Comparison of ENCODE assay signal across 10 cellular contexts in the genomic region with DNA sequence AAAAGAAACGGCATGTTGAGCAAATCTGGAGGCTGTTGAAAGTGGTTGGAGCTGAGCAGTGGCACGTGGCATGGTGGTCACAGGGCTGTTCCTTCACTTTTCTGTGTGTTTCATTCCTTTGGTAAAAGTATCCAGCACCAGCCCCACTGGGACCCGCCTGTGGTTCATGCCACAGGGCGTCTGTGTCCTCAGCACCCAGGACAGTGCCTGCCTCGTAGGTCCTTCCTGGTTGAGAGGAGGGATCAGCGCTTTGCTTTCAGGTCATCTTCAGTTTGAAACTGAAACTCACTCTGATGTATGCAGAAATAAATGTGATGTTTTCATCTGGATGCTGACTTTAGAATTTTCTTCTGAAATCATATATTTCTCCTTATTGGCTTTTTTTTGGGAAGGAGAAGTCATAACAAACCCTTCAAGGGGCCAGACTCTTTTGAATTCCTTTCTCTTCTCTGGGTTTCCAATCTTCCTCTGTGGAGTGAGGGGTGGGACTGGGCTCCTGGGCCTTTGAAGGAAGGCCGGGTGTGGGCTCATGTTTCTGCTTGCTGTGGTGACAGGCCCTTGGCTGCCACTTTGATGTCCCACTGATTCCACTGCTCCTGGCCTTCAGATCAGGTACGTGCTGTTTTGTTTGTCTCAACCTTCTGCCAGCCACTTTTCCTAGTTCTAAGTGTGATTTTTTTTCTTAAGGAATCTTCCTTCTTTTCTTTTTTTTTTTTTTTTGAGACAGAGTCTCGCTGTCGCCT. TPM values are rescaled to one million over a fixed set of nuclear protein-coding genes. Genes with fewer than 3 reads are reported as not detected.
DNase-seq lines count a peak whose midpoint lies in the region; ATAC-seq and TF ChIP-seq lines count a peak whose summit lies in the region.
"Had no signal": no experiment of that assay in that cellular context is flagged by ENCODE, and none has a peak within 500 bp of the region (broad histone marks: within the 10 kb centered on the region; RNA-seq: fewer than 3 reads in every experiment).

No MANE protein-coding gene starts in this region.

- TF ChIP-seq CTCF in left ventricle myocardium inferior (IDR thresholded peaks at IDR 0.05; ENCODE audit: borderline replicate concordance) (no peak), MM.1S (IDR thresholded peaks at IDR 0.05; ENCODE audit: low read length) (no peak)

- peaks cover 57% of the 10 kb centered on the region for H3K4me1 Mint-ChIP-seq in central memory CD8-positive, alpha-beta T cell
- peaks cover 80% of the 10 kb centered on the region for H3K4me1 Mint-ChIP-seq in stimulated activated naive CD8-positive, alpha-beta T cell treated with anti-CD3 and anti-CD28 coated beads, Interleukin-15, amount 100 ng/mL, for 72 hours

- peaks cover 73% of the 10 kb centered on the region for H3K79me2 ChIP-seq in MM.1S (ENCODE audit: low read length)

- H3K9me3 ChIP-seq in left ventricle myocardium inferior (replicated peaks) (no peaks in the 10 kb centered on the region), MM.1S (replicated peaks; ENCODE audit: insufficient read depth, low read length) (no peaks in the 10 kb centered on the region)

- H3K4me3 Mint-ChIP-seq in central memory CD8-positive, alpha-beta T cell: peak overlapping the region; percentile 27
- H3K4me3 Mint-ChIP-seq in stimulated activated naive CD8-positive, alpha-beta T cell treated with anti-CD3 and anti-CD28 coated beads, Interleukin-15, amount 100 ng/mL, for 72 hours: peak overlapping the region; percentile 42 to 49
- H3K4me3 Mint-ChIP-seq: brain had no signal

- H3K27me3 Mint-ChIP-seq in central memory CD8-positive, alpha-beta T cell: no peaks in the 10 kb centered on the region
- H3K27me3 Mint-ChIP-seq in stimulated activated naive CD8-positive, alpha-beta T cell treated with anti-CD3 and anti-CD28 coated beads, Interleukin-15, amount 100 ng/mL, for 72 hours: no peaks in the 10 kb centered on the region
- H3K27me3 Mint-ChIP-seq: brain had no signal

- peaks cover 6% of the 10 kb centered on the region for H3K36me3 ChIP-seq in left ventricle myocardium inferior
- no peaks in the 10 kb centered on the region for H3K36me3 ChIP-seq in MM.1S (replicated peaks; ENCODE audit: insufficient read depth, low read length)

- H3K9me3 Mint-ChIP-seq in central memory CD8-positive, alpha-beta T cell: no peaks in the 10 kb centered on the region
- H3K9me3 Mint-ChIP-seq in stimulated activated naive CD8-positive, alpha-beta T cell treated with anti-CD3 and anti-CD28 coated beads, Interleukin-15, amount 100 ng/mL, for 72 hours: no peaks in the 10 kb centered on the region

- H3K27me3 ChIP-seq in left ventricle myocardium inferior (ENCODE audit: low read depth): no peaks in the 10 kb centered on the region
- no peaks in the 10 kb centered on the region for H3K27me3 ChIP-seq in MM.1S (replicated peaks; ENCODE audit: insufficient read depth, low read length)

- H3K4me3 ChIP-seq in left ventricle myocardium inferior (no peak overlapping the region), MM.1S (ENCODE audit: low read length) (peak overlapping the region; percentile 21)

- peaks cover 52% of the 10 kb centered on the region for H3K4me1 ChIP-seq in left ventricle myocardium inferior
- H3K4me1 ChIP-seq in MM.1S (ENCODE audit: low read length): peaks cover 32% of the 10 kb centered on the region

- H3K27ac ChIP-seq in left ventricle myocardium inferior (replicated peaks): no peak overlapping the region
- H3K27ac ChIP-seq in MM.1S (ENCODE audit: low read length): peak overlapping the region; percentile 86

- intact Hi-C loops in cardiac septum (cut with DNase I): no loop called here
- intact Hi-C loops in left ventricle myocardium inferior (cut with micrococcal nuclease): no loop called here

- peaks cover 32% of the 10 kb centered on the region for H3F3A ChIP-seq in MM.1S (ENCODE audit: insufficient read depth, low read length)

- no peak overlapping the region for H2AFZ ChIP-seq in MM.1S (ENCODE audit: low read length)

- peak overlapping the region; percentile 90 for H3K27ac Mint-ChIP-seq in central memory CD8-positive, alpha-beta T cell (ENCODE audit: low read depth)
- peak overlapping the region; percentile 80 to 87 for H3K27ac Mint-ChIP-seq in stimulated activated naive CD8-positive, alpha-beta T cell treated with anti-CD3 and anti-CD28 coated beads, Interleukin-15, amount 100 ng/mL, for 72 hours

- H3K4me2 ChIP-seq in MM.1S (ENCODE audit: low read depth, low read length): peak overlapping the region; percentile 77

- DNase-seq in cardiac septum (ENCODE audit: low spot score) (peak; percentile 33), left ventricle myocardium inferior (no peak), MM.1S (peak; percentile 80), NCI-H1417 (lab: John Stamatoyannopoulos, UW) (no peak), activated gamma-delta T cell treated with Interleukin-2 at 50 U/mL for 16 hours (no peak), iPS-NIHi11 (ENCODE audit: low spot score) (no peak)
- no peak for DNase-seq in central memory CD8-positive, alpha-beta T cell (ENCODE audit: low spot score in 2 of 2)
- no peak for DNase-seq in stimulated activated naive CD8-positive, alpha-beta T cell treated with anti-CD3 and anti-CD28 coated beads, Interleukin-15, amount 100 ng/mL, for 72 hours
- DNase-seq: NCI-H69 had no signal

- H3K9me2 ChIP-seq in MM.1S (replicated peaks; ENCODE audit: insufficient read depth, low read length): no peaks in the 10 kb centered on the region

- no peak for ATAC-seq in central memory CD8-positive, alpha-beta T cell (replicated peaks; ENCODE audit: extremely low read depth, poor library complexity, severe bottlenecking)
- peak; percentile 46 for ATAC-seq in stimulated activated naive CD8-positive, alpha-beta T cell treated with anti-CD3 and anti-CD28 coated beads, Interleukin-15, amount 100 ng/mL, for 72 hours

- H3K9ac ChIP-seq in MM.1S (ENCODE audit: low read length): peak overlapping the region; percentile 28; the same call in 1 of the 2 replicates

- peaks cover 11% of the 10 kb centered on the region for H3K36me3 Mint-ChIP-seq in central memory CD8-positive, alpha-beta T cell (ENCODE audit: insufficient read depth)

- H4K20me1 ChIP-seq in MM.1S (ENCODE audit: insufficient read depth, low read length): 0 out of 2 replicates have a peak, but pooled peaks cover 3% of the 10 kb centered on the region

RNA-seq across cellular contexts. Expression of gene TBC1D22A, which starts 26.1 kb away (rescaled TPM):
- total RNA-seq in cardiac septum: 20.1 TPM
- 16.2 TPM for total RNA-seq in left ventricle myocardium inferior

RNA-seq across cellular contexts. Expression of gene CERK, which starts 50.5 kb away (rescaled TPM):
- total RNA-seq in cardiac septum (60.0 TPM), left ventricle myocardium inferior (76.9 TPM)

Comparison
In these comparisons a context has a peak if more than half of its experiments do, and no peak if none do; other contexts are left out.
1. DNase-seq: peak in cardiac septum (single experiment) and MM.1S (single experiment); none in left ventricle myocardium inferior (single experiment), central memory CD8-positive, alpha-beta T cell (0 of 2), stimulated activated naive CD8-positive, alpha-beta T cell treated with anti-CD3 and anti-CD28 coated beads, Interleukin-15, amount 100 ng/mL, for 72 hours (0 of 2), NCI-H1417 (0 of 3), activated gamma-delta T cell treated with Interleukin-2 at 50 U/mL for 16 hours (single experiment) and iPS-NIHi11 (single experiment).